17 cellular contexts compared by ENCODE assay signal in genomic region chr21:26107439-26107838, GRCh38.
"Had no signal": no experiment of that assay in that cellular context is flagged by ENCODE, and none has a peak within 500 bp of the region (broad histone marks: within the 10 kb centered on the region; RNA-seq: fewer than 3 reads in every experiment).

No MANE protein-coding gene starts in this region.

- ATAC-seq: gastrocnemius medialis, heart right ventricle, left lung had no signal

- H3K36me3 ChIP-seq: breast epithelium, gastrocnemius medialis, ovary had no signal

- H3K27ac Mint-ChIP-seq: activated CD4-positive, alpha-beta memory T cell treated with anti-CD3 and anti-CD28 coated beads for 36 hours; activated naive CD4-positive, alpha-beta T cell treated with anti-CD3 and anti-CD28 coated beads, Interleukin-2, amount 10 ng/mL, durations not matched to agents 7 days and 5 days; activated T-cell treated with anti-CD3 and anti-CD28 coated beads, Interleukin-2, amount 50 U/mL, for 24 hours; neural progenitor cell had no signal

- H3K4me1 Mint-ChIP-seq: activated naive CD4-positive, alpha-beta T cell treated with anti-CD3 and anti-CD28 coated beads, Interleukin-2, amount 10 ng/mL, durations not matched to agents 7 days and 5 days had no signal

- H3K4me3 ChIP-seq: ascending aorta, breast epithelium, gastrocnemius medialis, heart right ventricle, left lung, neural progenitor cell, ovary, sigmoid colon, spleen had no signal

- H3K27ac ChIP-seq: ascending aorta, gastrocnemius medialis, heart right ventricle, left lung, neural progenitor cell, ovary, sigmoid colon, spleen, VCaP had no signal

- H2AFZ ChIP-seq: neural progenitor cell had no signal

- H3K27me3 ChIP-seq: ascending aorta, breast epithelium, gastrocnemius medialis, heart right ventricle, left lung, neural progenitor cell, ovary, sigmoid colon, spleen had no signal

- H3K4me1 ChIP-seq: breast epithelium, gastrocnemius medialis, left lung, spleen had no signal

- H3K9me3 Mint-ChIP-seq: activated CD4-positive, alpha-beta memory T cell treated with anti-CD3 and anti-CD28 coated beads for 36 hours; activated naive CD4-positive, alpha-beta T cell treated with anti-CD3 and anti-CD28 coated beads, Interleukin-2, amount 10 ng/mL, durations not matched to agents 7 days and 5 days had no signal

- H3K9me3 ChIP-seq: ascending aorta, breast epithelium, gastrocnemius medialis, left lung, ovary, sigmoid colon had no signal

- FAIRE-seq: keratinocyte had no signal

- DNase-seq: activated CD4-positive, alpha-beta memory T cell treated with anti-CD3 and anti-CD28 coated beads for 36 hours; activated naive CD4-positive, alpha-beta T cell treated with anti-CD3 and anti-CD28 coated beads, Interleukin-2, amount 10 ng/mL, durations not matched to agents 7 days and 5 days; activated T-cell treated with anti-CD3 and anti-CD28 coated beads, Interleukin-2, amount 50 U/mL, for 24 hours; erythroblast; gastrocnemius medialis; heart right ventricle; left lung; mammary epithelial cell; naive B cell; ovary; sigmoid colon; spleen had no signal

- H3K4me3 Mint-ChIP-seq: activated CD4-positive, alpha-beta memory T cell treated with anti-CD3 and anti-CD28 coated beads for 36 hours; activated naive CD4-positive, alpha-beta T cell treated with anti-CD3 and anti-CD28 coated beads, Interleukin-2, amount 10 ng/mL, durations not matched to agents 7 days and 5 days; activated T-cell treated with anti-CD3 and anti-CD28 coated beads, Interleukin-2, amount 50 U/mL, for 24 hours; naive B cell; neural progenitor cell had no signal

- H3K9ac ChIP-seq: neural progenitor cell had no signal
